25 cellular contexts compared by ENCODE assay signal in genomic region chr17:77037943-77038342, GRCh38.
DNase-seq lines count a peak whose midpoint lies in the region; ATAC-seq and TF ChIP-seq lines count a peak whose summit lies in the region.
"Had no signal": no experiment of that assay in that cellular context is flagged by ENCODE, and none has a peak within 500 bp of the region (broad histone marks: within the 10 kb centered on the region; RNA-seq: fewer than 3 reads in every experiment).

No MANE protein-coding gene starts in this region.

- no peaks in the 10 kb centered on the region for H3F3A ChIP-seq in PC-3 (ENCODE audit: low read length, unreplicated experiment)

- H3K4me3 ChIP-seq in naive thymus-derived CD4-positive, alpha-beta T cell (ENCODE audit: low read length), result no peak overlapping the region
- H3K4me3 ChIP-seq in PC-3 (ENCODE audit: low read length), result no peak overlapping the region
- H3K4me3 ChIP-seq: MG63 had no signal

- no peaks in the 10 kb centered on the region for H3K27me3 ChIP-seq in naive thymus-derived CD4-positive, alpha-beta T cell (ENCODE audit: control insufficient read depth in 2 of 2, insufficient read depth in 2 of 2, low read length in 2 of 2)
- H3K27me3 ChIP-seq in PC-3 (ENCODE audit: low read length), result peaks cover 9% of the 10 kb centered on the region; the same call in 1 of the 2 replicates
- H3K27me3 ChIP-seq: MG63 had no signal

- intact Hi-C loops in naive thymus-derived CD4-positive, alpha-beta T cell (cut with micrococcal nuclease), result no loop called here
- intact Hi-C loops in PC-3 (cut with micrococcal nuclease), result no loop called here

- no peaks in the 10 kb centered on the region for H3K9me3 ChIP-seq in naive thymus-derived CD4-positive, alpha-beta T cell (ENCODE audit: control insufficient read depth in 2 of 3, low read length in 3 of 3)
- no peaks in the 10 kb centered on the region for H3K9me3 ChIP-seq in PC-3 (ENCODE audit: low read length)
- H3K9me3 ChIP-seq: MG63 had no signal

- no TSS peak for BruUV-seq in PC-3 (replicated peaks; lab: Mats Ljungman, UMichigan)

- no peaks in the 10 kb centered on the region for H3K4me1 Mint-ChIP-seq in chondrocyte (ENCODE audit: low read depth)
- peaks cover 0 to 5% (median 0%) of the 10 kb centered on the region in 7 donors for H3K4me1 Mint-ChIP-seq in naive thymus-derived CD4-positive, alpha-beta T cell

- H3K9me2 ChIP-seq in PC-3 (replicated peaks; ENCODE audit: low read length), result no peaks in the 10 kb centered on the region

- no peaks in the 10 kb centered on the region for H3K36me3 Mint-ChIP-seq in chondrocyte (ENCODE audit: low read depth)
- H3K36me3 Mint-ChIP-seq in naive thymus-derived CD4-positive, alpha-beta T cell, result no peaks in the 10 kb centered on the region

- no peak overlapping the region for H3K9ac ChIP-seq in PC-3 (ENCODE audit: low read length)

- no peak for ATAC-seq in naive thymus-derived CD4-positive, alpha-beta T cell
- no peak for ATAC-seq in PC-3
- ATAC-seq: Panc1 had no signal

- no peaks in the 10 kb centered on the region for H3K36me3 ChIP-seq in naive thymus-derived CD4-positive, alpha-beta T cell (ENCODE audit: control insufficient read depth in 2 of 3, insufficient read depth in 3 of 3, low read length in 3 of 3)
- no peaks in the 10 kb centered on the region for H3K36me3 ChIP-seq in PC-3 (ENCODE audit: low read depth, low read length)
- H3K36me3 ChIP-seq: MG63 had no signal

- H3K27ac ChIP-seq in temporal lobe (ENCODE audit: low read depth, low read length) (peak overlapping the region; percentile 77), PC-3 (ENCODE audit: low read length) (no peak overlapping the region)
- no peak overlapping the region for H3K27ac ChIP-seq in naive thymus-derived CD4-positive, alpha-beta T cell (ENCODE audit: low read depth, low read length)
- H3K27ac ChIP-seq: 22Rv1, RWPE1 had no signal

- H3K27ac Mint-ChIP-seq in chondrocyte (ENCODE audit: unreplicated experiment), result no peak overlapping the region
- H3K27ac Mint-ChIP-seq in naive thymus-derived CD4-positive, alpha-beta T cell, result no peak overlapping the region
- H3K27ac Mint-ChIP-seq: B cell had no signal

- peaks cover 40% of the 10 kb centered on the region for H3K27me3 Mint-ChIP-seq in chondrocyte (ENCODE audit: low read depth)
- peaks cover 13 to 26% (median 17%) of the 10 kb centered on the region in 5 donors for H3K27me3 Mint-ChIP-seq in naive thymus-derived CD4-positive, alpha-beta T cell

- TF ChIP-seq CTCF in chondrocyte (IDR thresholded peaks at IDR 0.05), result no peak
- TF ChIP-seq CTCF in PC-3 (conservative IDR thresholded peaks at IDR 0.05; ENCODE audit: low read depth, low read length), result no peak

- no peaks in the 10 kb centered on the region for H3K9me3 Mint-ChIP-seq in chondrocyte (ENCODE audit: low read depth)
- peaks cover 0 to 3% (median 0%) of the 10 kb centered on the region in 11 donors for H3K9me3 Mint-ChIP-seq in naive thymus-derived CD4-positive, alpha-beta T cell

- CTCF ChIA-PET in naive thymus-derived CD4-positive, alpha-beta T cell (lab: Charles Lee), result interaction anchor here (0.9 kb wide), 1 partner anchor 29 kb away, joined by 4 read pairs; no protein-coding TSS in a partner anchor
- CTCF ChIA-PET in PC-3 (lab: Charles Lee), result no interaction called here

- no peak overlapping the region for H2AFZ ChIP-seq in PC-3 (ENCODE audit: low read length)

- peak; percentile 16 for DNase-seq in NCI-H146 (lab: John Stamatoyannopoulos, UW)
- DNase-seq in NCI-H146 treated with DMSO at 0.1 percent for 48 hours (lab: John Stamatoyannopoulos, UW; ENCODE audit: unreplicated experiment), result no peak
- peak; percentile 43 for DNase-seq in NCI-H69 (lab: John Stamatoyannopoulos, UW)
- DNase-seq in chondrocyte (ENCODE audit: low spot score), result peak; percentile 40
- DNase-seq in naive thymus-derived CD4-positive, alpha-beta T cell, result no peak
- no peak for DNase-seq in PC-3
- no peak for DNase-seq in NCI-H82 (lab: John Stamatoyannopoulos, UW)
- DNase-seq: Calu3; DMS79 treated with DMSO at 0.1 percent for 48 hours; KG1; MG63; NCI-H1105 treated with DMSO at 0.1 percent for 48 hours; NCI-H1694; NCI-H2029 treated with DMSO at 0.1 percent for 48 hours; NCI-H2171; NCI-H226; NCI-H510A treated with DMSO at 0.1 percent for 48 hours; NCI-H748 treated with DMSO at 0.1 percent for 48 hours; NK-92 treated with Interleukin-12 subunit alpha and Interleukin-12 subunit beta, amount 100 ng/mL, for 24 hours; SHP77 treated with DMSO at 0.1 percent for 48 hours had no signal

- POLR2A ChIA-PET in naive thymus-derived CD4-positive, alpha-beta T cell (lab: Charles Lee), result interaction anchor here (0.9 kb wide), 1 partner anchor 12 kb away, joined by 3 read pairs; no protein-coding TSS in a partner anchor
- POLR2A ChIA-PET in PC-3 (lab: Charles Lee; ENCODE audit: unreplicated experiment), result interaction anchor here (0.6 kb wide), 1 partner anchor 392 kb away, joined by 3 read pairs; no protein-coding TSS in a partner anchor

- no peaks in the 10 kb centered on the region for H4K20me1 ChIP-seq in PC-3 (ENCODE audit: low read length)

- H3K4me2 ChIP-seq in PC-3 (ENCODE audit: low read length), result no peak overlapping the region

- no peaks in the 10 kb centered on the region for H3K4me1 ChIP-seq in naive thymus-derived CD4-positive, alpha-beta T cell (ENCODE audit: control insufficient read depth in 2 of 2, insufficient read depth in 2 of 2, low read length in 2 of 2)
- H3K4me1 ChIP-seq in PC-3 (ENCODE audit: insufficient read depth, low read length), result no peaks in the 10 kb centered on the region

- H3K4me3 Mint-ChIP-seq in chondrocyte (ENCODE audit: unreplicated experiment), result no peak overlapping the region
- no peak overlapping the region for H3K4me3 Mint-ChIP-seq in naive thymus-derived CD4-positive, alpha-beta T cell
- H3K4me3 Mint-ChIP-seq: B cell had no signal

- no peaks in the 10 kb centered on the region for H3K79me2 ChIP-seq in PC-3 (ENCODE audit: low read length)

Comparison
In these comparisons a context has a peak if more than half of its experiments do, and no peak if none do; other contexts are left out.
1. DNase-seq: peak in NCI-H146 (single experiment), NCI-H69 (single experiment) and chondrocyte (single experiment); none in NCI-H146 treated with DMSO at 0.1 percent for 48 hours (single experiment), naive thymus-derived CD4-positive, alpha-beta T cell (0 of 9), PC-3 (single experiment) and NCI-H82 (single experiment).